In genomic region chr16:14632693-14633569, GRCh38 we compare ENCODE assay signal across 8 cellular contexts. TPM values are rescaled to one million over a fixed set of nuclear protein-coding genes. Genes with fewer than 3 reads are reported as not detected.
DNase-seq lines count a peak whose midpoint lies in the region; ATAC-seq, FAIRE-seq and TF ChIP-seq lines count a peak whose summit lies in the region.

A gene with protein sequence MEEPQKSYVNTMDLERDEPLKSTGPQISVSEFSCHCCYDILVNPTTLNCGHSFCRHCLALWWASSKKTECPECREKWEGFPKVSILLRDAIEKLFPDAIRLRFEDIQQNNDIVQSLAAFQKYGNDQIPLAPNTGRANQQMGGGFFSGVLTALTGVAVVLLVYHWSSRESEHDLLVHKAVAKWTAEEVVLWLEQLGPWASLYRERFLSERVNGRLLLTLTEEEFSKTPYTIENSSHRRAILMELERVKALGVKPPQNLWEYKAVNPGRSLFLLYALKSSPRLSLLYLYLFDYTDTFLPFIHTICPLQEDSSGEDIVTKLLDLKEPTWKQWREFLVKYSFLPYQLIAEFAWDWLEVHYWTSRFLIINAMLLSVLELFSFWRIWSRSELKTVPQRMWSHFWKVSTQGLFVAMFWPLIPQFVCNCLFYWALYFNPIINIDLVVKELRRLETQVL (plus strand): TSS chr16:14632951. CDS start chr16:14644347, 11,396 bp downstream.

- CTCF ChIA-PET in T-cell (lab: Charles Lee) = interaction anchor here in 1 of 2 donors (0.5 to 0.6 kb wide), 2 partner anchors 62 to 1019 kb away, joined by 3 to 5 read pairs; no protein-coding TSS in a partner anchor

- no peak for TF ChIP-seq CTCF in type B pancreatic cell (conservative IDR thresholded peaks at IDR 0.05)

- H3K4me3 Mint-ChIP-seq in T-cell = peak within 1 kb of the TSS; percentile 98 to 100 (median 99)
- peak within 1 kb of the TSS; percentile 100 for H3K4me3 Mint-ChIP-seq in type B pancreatic cell

- H3K9me3 Mint-ChIP-seq in T-cell (peaks cover 0 to 4% (median 3%) of the 10 kb centered on the region in 3 donors), type B pancreatic cell (peaks cover 5% of the 10 kb centered on the region)

- H3K27ac Mint-ChIP-seq in T-cell (peak within 1 kb of the TSS; percentile 99), type B pancreatic cell (peak within 1 kb of the TSS; percentile 99)

- H3K27me3 Mint-ChIP-seq in T-cell (no peaks in the 10 kb centered on the region), type B pancreatic cell (no peaks in the 10 kb centered on the region)

- peak; percentile 99; the same call in 1 of the 2 replicates for TF ChIP-seq POLR2A in GM12891 (IDR thresholded peaks at IDR 0.05; ENCODE audit: low read depth, low read length)

- intact Hi-C loops in cardiac septum (cut with DNase I) = no loop called here

- 0% methylated on average over 56 to 69 of the region's 69 CpGs for WGBS in adipose tissue, 3 donors

- ATAC-seq in HG02840 (IDR thresholded peaks at IDR 0.05; ENCODE audit: low FRiP score, unreplicated experiment) (peak; percentile 82), T-cell (replicated peaks in 1 of 4) (peak; percentile 76 to 80 (median 80))

- FAIRE-seq in GM12891 (lab: Jason Lieb, UNC) = peak; percentile 93

- POLR2A ChIA-PET in T-cell (lab: Charles Lee) = no interaction called here

- peaks cover 6% of the 10 kb centered on the region for H3K36me3 Mint-ChIP-seq in T-cell
- H3K36me3 Mint-ChIP-seq in type B pancreatic cell = no peaks in the 10 kb centered on the region

- peak within 1 kb of the TSS; percentile 94 for H3K27ac ChIP-seq in adipose tissue (ENCODE audit: low read depth, low read length)

- DNase-seq in GM12891 (ENCODE audit: insufficient read length, low spot score) (peak; percentile 88), NCI-H1436 treated with DMSO at 0.1 percent for 48 hours (lab: John Stamatoyannopoulos, UW) (peak; percentile 86), T-cell (peak; percentile 97 to 100 (median 99)), cardiac septum (ENCODE audit: low spot score) (peak; percentile 100), pons (ENCODE audit: low spot score) (peak; percentile 97), type B pancreatic cell (ENCODE audit: extremely low spot score, unreplicated experiment) (peak; percentile 99)

- H3K4me1 Mint-ChIP-seq in T-cell = peaks cover 69 to 78% (median 73%) of the 10 kb centered on the region in 3 donors
- H3K4me1 Mint-ChIP-seq in type B pancreatic cell (ENCODE audit: unreplicated experiment) = peaks cover 40% of the 10 kb centered on the region

TF ChIP-seq in GM12891, 5 proteins besides CTCF, POLR2A, EP300 and RAD21:
- TF ChIP-seq POU2F2 (IDR thresholded peaks at IDR 0.05; ENCODE audit: low read depth, low read length) (peak; percentile 90; the same call in 1 of the 2 replicates), POLR2AphosphoS5 (IDR thresholded peaks at IDR 0.05; ENCODE audit: low read depth, low read length) (peak; percentile 99), PAX5 (IDR thresholded peaks at IDR 0.05; ENCODE audit: insufficient read depth, low read length, severe bottlenecking) (peak; percentile 8), TAF1 (IDR thresholded peaks at IDR 0.05; ENCODE audit: low read depth, low read length) (peak; percentile 96), SPI1 (IDR thresholded peaks at IDR 0.05; ENCODE audit: low read depth, low read length) (peak; percentile 37)

RNA-seq across cellular contexts. Expression of the gene that starts here (rescaled TPM):
- 38.6 TPM for polyA plus RNA-seq in GM12891 (2012; ENCODE audit: low read depth, missing spikeins)
- 10 to 100 TPM; 36.6 to 72.8 (median 60.9) TPM for total RNA-seq in T-cell
- polyA plus RNA-seq in adipose tissue = 10 to 100 TPM; 33.6 to 47.2 (median 45.0) TPM
- 34.2 TPM for total RNA-seq in cardiac septum
- total RNA-seq in type B pancreatic cell (ENCODE audit: low replicate concordance) = 49.1 and 67.6 TPM in 2 replicates

Comparison
In these comparisons a context has a peak if more than half of its experiments do, and no peak if none do; other contexts are left out.
1. Peak in every context shown above with its lines: DNase-seq, ATAC-seq and H3K27ac ChIP-seq.